In the genomic region with DNA sequence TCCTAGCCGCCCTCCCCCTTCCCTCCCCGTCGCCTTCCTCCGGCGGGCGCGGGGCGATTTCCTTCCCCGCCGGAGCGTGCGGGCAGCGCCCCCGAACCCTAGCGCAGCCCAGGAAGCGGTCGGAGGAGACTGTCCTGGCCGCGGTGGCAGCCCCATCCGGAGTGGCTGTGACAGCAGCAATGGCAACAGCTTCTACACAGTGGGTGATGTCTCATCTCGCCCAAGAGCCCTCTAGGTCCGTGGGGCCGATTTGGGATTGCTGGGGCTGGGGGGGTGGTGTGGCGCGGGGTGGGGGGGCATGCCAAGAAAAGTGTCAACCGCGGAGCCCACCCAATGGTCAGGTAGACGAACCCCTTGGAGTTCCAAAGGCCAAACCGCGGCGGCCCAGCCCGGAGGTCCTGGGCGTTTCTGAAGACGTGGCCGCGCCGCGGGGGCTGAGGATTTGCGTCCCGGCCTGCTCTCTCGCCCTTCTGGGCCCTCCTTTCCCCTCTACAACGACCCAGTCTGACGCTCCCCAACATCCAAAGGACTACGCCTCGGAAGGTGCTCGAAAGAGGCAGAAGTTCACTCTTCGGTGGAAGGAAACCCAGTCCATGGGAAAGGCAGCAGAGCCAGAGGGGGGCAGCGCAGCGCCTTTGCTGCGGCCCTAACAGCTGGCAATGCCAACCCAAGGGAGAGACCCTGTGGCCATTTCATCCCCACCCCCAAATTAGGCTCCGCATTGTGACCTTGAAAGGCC, we compare ENCODE assay signal across 9 cellular contexts. TPM values are rescaled to one million over a fixed set of nuclear protein-coding genes. Genes with fewer than 3 reads are reported as not detected.
DNase-seq lines count a peak whose midpoint lies in the region; ATAC-seq and TF ChIP-seq lines count a peak whose summit lies in the region.
"Had no signal": no experiment of that assay in that cellular context is flagged by ENCODE, and none has a peak within 500 bp of the region (broad histone marks: within the 10 kb centered on the region; RNA-seq: fewer than 3 reads in every experiment).

No MANE protein-coding gene starts in this region.

- no peaks in the 10 kb centered on the region for H3K9me3 Mint-ChIP-seq in nephron progenitor cell
- H3K9me3 Mint-ChIP-seq in activated CD4-positive, alpha-beta memory T cell treated with anti-CD3 and anti-CD28 coated beads, Interleukin-2, amount 10 ng/mL, durations not matched to agents 7 days and 5 days, result no peaks in the 10 kb centered on the region

- no peak for TF ChIP-seq CTCF in epithelial cell of esophagus (IDR thresholded peaks at IDR 0.05; ENCODE audit: insufficient read depth, low read depth, low read length, missing control alignments)
- TF ChIP-seq CTCF in nephron progenitor cell (IDR thresholded peaks at IDR 0.05), result no peak

- POLR2A ChIA-PET in activated CD4-positive, alpha-beta memory T cell treated with anti-CD3 and anti-CD28 coated beads, Interleukin-2, amount 10 ng/mL, durations not matched to agents 7 days and 5 days (lab: Charles Lee), result no interaction called here

- H3K4me3 ChIP-seq in epithelial cell of esophagus (ENCODE audit: low read length), result peak overlapping the region; percentile 59

- DNase-seq in AG20443 (ENCODE audit: low spot score), result peak; percentile 34
- no peak for DNase-seq in epithelial cell of esophagus (ENCODE audit: low read depth)
- DNase-seq in nephron progenitor cell, result peak; percentile 41
- DNase-seq in NCI-H526 treated with DMSO at 0.1 percent for 48 hours (lab: John Stamatoyannopoulos, UW), result no peak
- DNase-seq in stimulated activated CD4-positive, alpha-beta T cell treated with anti-CD3 and anti-CD28 coated beads, Interleukin-15, amount 100 ng/mL, for 24 hours, result no peak
- DNase-seq in activated CD4-positive, alpha-beta memory T cell treated with anti-CD3 and anti-CD28 coated beads, Interleukin-2, amount 10 ng/mL, durations not matched to agents 7 days and 5 days, result no peak
- DNase-seq: NCI-H2107 had no signal

- CTCF ChIA-PET in activated CD4-positive, alpha-beta memory T cell treated with anti-CD3 and anti-CD28 coated beads, Interleukin-2, amount 10 ng/mL, durations not matched to agents 7 days and 5 days (lab: Charles Lee), result no interaction called here

- peak overlapping the region; percentile 89 for H3K4me3 Mint-ChIP-seq in nephron progenitor cell
- H3K4me3 Mint-ChIP-seq in activated CD4-positive, alpha-beta memory T cell treated with anti-CD3 and anti-CD28 coated beads, Interleukin-2, amount 10 ng/mL, durations not matched to agents 7 days and 5 days, result no peak overlapping the region

- peak; percentile 41; the same call in 1 of the 2 replicates for TF ChIP-seq RAD21 in Ishikawa (IDR thresholded peaks at IDR 0.05; ENCODE audit: low read depth)

- TF ChIP-seq EP300 in Ishikawa (IDR thresholded peaks at IDR 0.05; ENCODE audit: borderline replicate concordance), result no peak

- peak overlapping the region; percentile 29 for H3K27ac Mint-ChIP-seq in nephron progenitor cell
- H3K27ac Mint-ChIP-seq in activated CD4-positive, alpha-beta memory T cell treated with anti-CD3 and anti-CD28 coated beads, Interleukin-2, amount 10 ng/mL, durations not matched to agents 7 days and 5 days, result no peak overlapping the region

- ATAC-seq in GM19035 (IDR thresholded peaks at IDR 0.05; ENCODE audit: unreplicated experiment), result no peak

- peaks cover 80% of the 10 kb centered on the region for H3K27me3 Mint-ChIP-seq in nephron progenitor cell (ENCODE audit: low read depth, poor library complexity)
- peaks cover 61% of the 10 kb centered on the region for H3K27me3 Mint-ChIP-seq in activated CD4-positive, alpha-beta memory T cell treated with anti-CD3 and anti-CD28 coated beads, Interleukin-2, amount 10 ng/mL, durations not matched to agents 7 days and 5 days

- peaks cover 10% of the 10 kb centered on the region for H3K36me3 Mint-ChIP-seq in nephron progenitor cell (ENCODE audit: low read depth)
- no peaks in the 10 kb centered on the region for H3K36me3 Mint-ChIP-seq in activated CD4-positive, alpha-beta memory T cell treated with anti-CD3 and anti-CD28 coated beads, Interleukin-2, amount 10 ng/mL, durations not matched to agents 7 days and 5 days (ENCODE audit: low read depth)

- peaks cover 60% of the 10 kb centered on the region for H3K4me1 Mint-ChIP-seq in nephron progenitor cell
- H3K4me1 Mint-ChIP-seq in activated CD4-positive, alpha-beta memory T cell treated with anti-CD3 and anti-CD28 coated beads, Interleukin-2, amount 10 ng/mL, durations not matched to agents 7 days and 5 days, result peaks cover 4% of the 10 kb centered on the region

TF ChIP-seq in Ishikawa, 13 proteins besides CTCF, POLR2A, EP300 and RAD21:
- TF ChIP-seq YY1 (IDR thresholded peaks at IDR 0.05; ENCODE audit: low read depth) (no peak), ZBTB7A (IDR thresholded peaks at IDR 0.05; ENCODE audit: low read depth) (no peak), FOXM1 (IDR thresholded peaks at IDR 0.05; ENCODE audit: borderline replicate concordance, low read depth) (no peak), TCF12 (IDR thresholded peaks at IDR 0.05; ENCODE audit: low read depth) (no peak), EGR1 (IDR thresholded peaks at IDR 0.05) (no peak), CREB1 (IDR thresholded peaks at IDR 0.05; ENCODE audit: low read depth) (no peak), NFIC (IDR thresholded peaks at IDR 0.05) (no peak), CEBPB (IDR thresholded peaks at IDR 0.05) (no peak), TEAD4 (IDR thresholded peaks at IDR 0.05) (no peak), TAF1 (IDR thresholded peaks at IDR 0.05; ENCODE audit: low read depth) (no peak)
- TF ChIP-seq, protein P1, sequence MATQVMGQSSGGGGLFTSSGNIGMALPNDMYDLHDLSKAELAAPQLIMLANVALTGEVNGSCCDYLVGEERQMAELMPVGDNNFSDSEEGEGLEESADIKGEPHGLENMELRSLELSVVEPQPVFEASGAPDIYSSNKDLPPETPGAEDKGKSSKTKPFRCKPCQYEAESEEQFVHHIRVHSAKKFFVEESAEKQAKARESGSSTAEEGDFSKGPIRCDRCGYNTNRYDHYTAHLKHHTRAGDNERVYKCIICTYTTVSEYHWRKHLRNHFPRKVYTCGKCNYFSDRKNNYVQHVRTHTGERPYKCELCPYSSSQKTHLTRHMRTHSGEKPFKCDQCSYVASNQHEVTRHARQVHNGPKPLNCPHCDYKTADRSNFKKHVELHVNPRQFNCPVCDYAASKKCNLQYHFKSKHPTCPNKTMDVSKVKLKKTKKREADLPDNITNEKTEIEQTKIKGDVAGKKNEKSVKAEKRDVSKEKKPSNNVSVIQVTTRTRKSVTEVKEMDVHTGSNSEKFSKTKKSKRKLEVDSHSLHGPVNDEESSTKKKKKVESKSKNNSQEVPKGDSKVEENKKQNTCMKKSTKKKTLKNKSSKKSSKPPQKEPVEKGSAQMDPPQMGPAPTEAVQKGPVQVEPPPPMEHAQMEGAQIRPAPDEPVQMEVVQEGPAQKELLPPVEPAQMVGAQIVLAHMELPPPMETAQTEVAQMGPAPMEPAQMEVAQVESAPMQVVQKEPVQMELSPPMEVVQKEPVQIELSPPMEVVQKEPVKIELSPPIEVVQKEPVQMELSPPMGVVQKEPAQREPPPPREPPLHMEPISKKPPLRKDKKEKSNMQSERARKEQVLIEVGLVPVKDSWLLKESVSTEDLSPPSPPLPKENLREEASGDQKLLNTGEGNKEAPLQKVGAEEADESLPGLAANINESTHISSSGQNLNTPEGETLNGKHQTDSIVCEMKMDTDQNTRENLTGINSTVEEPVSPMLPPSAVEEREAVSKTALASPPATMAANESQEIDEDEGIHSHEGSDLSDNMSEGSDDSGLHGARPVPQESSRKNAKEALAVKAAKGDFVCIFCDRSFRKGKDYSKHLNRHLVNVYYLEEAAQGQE (IDR thresholded peaks at IDR 0.05; ENCODE audit: low read depth), result no peak
- TF ChIP-seq, protein P2, sequence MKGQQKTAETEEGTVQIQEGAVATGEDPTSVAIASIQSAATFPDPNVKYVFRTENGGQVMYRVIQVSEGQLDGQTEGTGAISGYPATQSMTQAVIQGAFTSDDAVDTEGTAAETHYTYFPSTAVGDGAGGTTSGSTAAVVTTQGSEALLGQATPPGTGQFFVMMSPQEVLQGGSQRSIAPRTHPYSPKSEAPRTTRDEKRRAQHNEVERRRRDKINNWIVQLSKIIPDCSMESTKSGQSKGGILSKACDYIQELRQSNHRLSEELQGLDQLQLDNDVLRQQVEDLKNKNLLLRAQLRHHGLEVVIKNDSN (IDR thresholded peaks at IDR 0.05), result no peak
- TF ChIP-seq, protein P3, sequence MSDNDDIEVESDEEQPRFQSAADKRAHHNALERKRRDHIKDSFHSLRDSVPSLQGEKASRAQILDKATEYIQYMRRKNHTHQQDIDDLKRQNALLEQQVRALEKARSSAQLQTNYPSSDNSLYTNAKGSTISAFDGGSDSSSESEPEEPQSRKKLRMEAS (IDR thresholded peaks at IDR 0.05), result no peak

RNA-seq across cellular contexts. Expression of a gene that starts 0.6 kb away (rescaled TPM):
- 1 to 10 TPM; 2.3 to 2.9 TPM for total RNA-seq in activated CD4-positive, alpha-beta memory T cell treated with anti-CD3 and anti-CD28 coated beads, Interleukin-2, amount 10 ng/mL, durations not matched to agents 7 days and 5 days

RNA-seq across cellular contexts. Expression of a gene that starts 27.2 kb away (rescaled TPM):
- total RNA-seq in activated CD4-positive, alpha-beta memory T cell treated with anti-CD3 and anti-CD28 coated beads, Interleukin-2, amount 10 ng/mL, durations not matched to agents 7 days and 5 days, result not detected

Comparison
In these comparisons a context has a peak if more than half of its experiments do, and no peak if none do; other contexts are left out.
1. DNase-seq: peak in AG20443 (single experiment) and nephron progenitor cell (single experiment); none in epithelial cell of esophagus (single experiment), NCI-H526 treated with DMSO at 0.1 percent for 48 hours (single experiment), stimulated activated CD4-positive, alpha-beta T cell treated with anti-CD3 and anti-CD28 coated beads, Interleukin-15, amount 100 ng/mL, for 24 hours (single experiment) and activated CD4-positive, alpha-beta memory T cell treated with anti-CD3 and anti-CD28 coated beads, Interleukin-2, amount 10 ng/mL, durations not matched to agents 7 days and 5 days (single experiment).